Comparison of ENCODE assay signal across 1 cellular context in the genomic region with DNA sequence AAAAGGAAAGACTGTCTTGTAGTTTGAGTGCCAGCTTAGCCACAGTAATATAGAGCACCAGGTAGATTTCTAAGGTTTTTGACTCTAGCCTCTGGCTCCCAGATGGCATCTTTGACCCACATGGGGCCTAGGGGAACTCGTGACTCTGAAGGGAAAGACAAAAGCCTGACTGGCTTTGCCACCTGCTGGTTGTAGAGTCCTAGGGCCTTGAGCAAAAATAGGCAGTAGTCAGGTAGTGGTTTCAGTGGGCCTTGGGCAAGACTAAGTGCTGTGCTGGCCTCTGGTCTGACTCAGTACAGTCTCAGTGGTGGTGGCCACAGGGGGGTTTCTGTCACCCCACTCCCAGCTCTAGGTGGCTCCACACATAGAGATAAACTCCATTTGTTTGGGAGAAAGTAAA.
TF ChIP-seq lines count a peak whose summit lies in the region.

No MANE protein-coding gene starts in this region.

TF ChIP-seq in GM23338, 12 proteins besides CTCF, POLR2A, EP300 and RAD21 (continued from another document):
- TF ChIP-seq ETS1 (IDR thresholded peaks at IDR 0.05) (no peak), REST (IDR thresholded peaks at IDR 0.05; ENCODE audit: unreplicated experiment) (no peak), EZH2phosphoT487 (IDR thresholded peaks at IDR 0.05; ENCODE audit: unreplicated experiment) (no peak), ZNF462 (CRISPR knock-in tag; IDR thresholded peaks at IDR 0.05) (no peak)
